ENCODE assay signal across 7 cellular contexts in the genomic region with DNA sequence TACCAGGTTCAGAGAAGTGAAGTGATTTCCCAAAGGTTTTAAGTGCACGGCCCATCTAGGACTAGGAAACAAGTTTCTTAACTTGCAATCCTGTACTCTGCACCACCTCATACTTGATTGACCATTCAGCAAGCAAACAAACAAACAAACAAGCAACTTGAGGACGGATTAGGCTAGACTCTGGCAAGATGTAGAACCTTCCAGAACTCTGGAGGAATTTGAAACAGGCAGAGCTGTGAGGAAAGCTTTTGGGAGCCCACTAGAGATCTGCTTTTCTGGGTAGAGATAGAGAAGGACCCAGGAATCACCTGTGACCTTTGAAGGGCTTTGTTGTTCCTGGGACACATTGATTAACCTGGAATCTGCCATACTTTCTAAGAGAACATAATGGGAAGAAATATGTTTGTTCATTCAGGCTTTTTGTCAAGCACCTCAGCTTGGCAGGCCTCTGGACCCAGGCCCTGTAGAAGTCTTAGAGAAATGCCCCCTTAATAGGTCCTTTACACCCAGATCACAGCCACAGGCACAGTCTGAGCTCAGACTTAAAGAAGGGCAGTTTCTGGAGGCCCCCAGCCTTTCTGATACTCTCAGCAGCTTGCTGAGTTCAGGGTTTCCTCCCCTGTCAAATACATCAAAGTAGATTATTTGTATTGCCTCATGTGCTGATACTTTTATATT. TPM values are rescaled to one million over a fixed set of nuclear protein-coding genes. Genes with fewer than 3 reads are reported as not detected.
DNase-seq lines count a peak whose midpoint lies in the region; ATAC-seq and TF ChIP-seq lines count a peak whose summit lies in the region.

No MANE protein-coding gene starts in this region.

- peaks cover 4% of the 10 kb centered on the region for H3K27me3 Mint-ChIP-seq in GM23338 (ENCODE audit: insufficient read depth, low read depth, poor library complexity)

- peak overlapping the region; percentile 95 for H3K4me3 Mint-ChIP-seq in GM23338

- no peaks in the 10 kb centered on the region for H3K9me3 Mint-ChIP-seq in GM23338

- WGBS in iPS DF 6.9 (ENCODE audit: insufficient coverage, insufficient read length): no CpG with 5 or more reads among the region's 2 CpGs

- peaks cover 19% of the 10 kb centered on the region for H3K4me1 Mint-ChIP-seq in GM23338

- H4K20me1 ChIP-seq in GM23338 (replicated peaks; ENCODE audit: insufficient read depth): no peaks in the 10 kb centered on the region

- H3K9me3 ChIP-seq in WERI-Rb-1 (ENCODE audit: severe bottlenecking) (no peaks in the 10 kb centered on the region), iPS DF 6.9 (ENCODE audit: control insufficient read depth, insufficient read depth, low read length) (no peaks in the 10 kb centered on the region)

- H3K36me3 ChIP-seq in GM23338 (ENCODE audit: insufficient read depth) (no peaks in the 10 kb centered on the region), WERI-Rb-1 (peaks cover 14% of the 10 kb centered on the region), iPS DF 6.9 (ENCODE audit: control insufficient read depth, insufficient read depth, low read length) (no peaks in the 10 kb centered on the region)

- peaks cover 35% of the 10 kb centered on the region for H3K79me2 ChIP-seq in GM23338 (replicated peaks; ENCODE audit: insufficient read depth)

- H3K4me1 ChIP-seq in GM23338 (ENCODE audit: insufficient read depth) (peaks cover 17% of the 10 kb centered on the region), iPS DF 6.9 (ENCODE audit: control insufficient read depth, insufficient read depth, low read length) (peaks cover 2% of the 10 kb centered on the region; the same call in 1 of the 2 replicates)

- peak overlapping the region; percentile 99 for H3K27ac Mint-ChIP-seq in GM23338

- H3K4me3 ChIP-seq in GM23338 (peak overlapping the region; percentile 81), WERI-Rb-1 (ENCODE audit: low read depth, low read length) (peak overlapping the region; percentile 60), iPS DF 6.9 (ENCODE audit: low read length) (peak overlapping the region; percentile 92; the same call in 1 of the 2 replicates)

- no peak for ATAC-seq in GM23338
- no peak for ATAC-seq in stimulated activated naive CD8-positive, alpha-beta T cell treated with anti-CD3 and anti-CD28 coated beads, Interleukin-15, Interleukin-2, amounts not matched to agents 100 U/mL and 50 U/mL, for 24 hours
- ATAC-seq in HG02840 (IDR thresholded peaks at IDR 0.05; ENCODE audit: low FRiP score, unreplicated experiment): no peak
- ATAC-seq in HG02678 (IDR thresholded peaks at IDR 0.05; ENCODE audit: unreplicated experiment): no peak

- H3K36me3 Mint-ChIP-seq in GM23338 (ENCODE audit: low read depth): peaks cover 3% of the 10 kb centered on the region; the same call in 1 of the 3 replicates

- peaks cover 20% of the 10 kb centered on the region for H3K27me3 ChIP-seq in GM23338 (ENCODE audit: insufficient read depth)
- no peaks in the 10 kb centered on the region for H3K27me3 ChIP-seq in WERI-Rb-1 (ENCODE audit: insufficient read depth, low read depth, severe bottlenecking)
- H3K27me3 ChIP-seq in iPS DF 6.9 (ENCODE audit: control insufficient read depth, insufficient read depth, low read length): no peaks in the 10 kb centered on the region

- no peaks in the 10 kb centered on the region for H3K9me2 ChIP-seq in GM23338 (ENCODE audit: insufficient read depth)

- peak overlapping the region; percentile 95 for H3K4me2 ChIP-seq in GM23338

- DNase-seq in GM23338 (ENCODE audit: low spot score): no peak
- no peak for DNase-seq in WERI-Rb-1
- DNase-seq in iPS DF 6.9 (ENCODE audit: low read depth, low spot score): no peak
- DNase-seq in stimulated activated naive CD8-positive, alpha-beta T cell treated with anti-CD3 and anti-CD28 coated beads, Interleukin-15, Interleukin-2, amounts not matched to agents 100 U/mL and 50 U/mL, for 24 hours: peak; percentile 5
- DNase-seq in HPDE6-E6E7 (ENCODE audit: extremely low spot score): no peak

- TF ChIP-seq CTCF in GM23338 (conservative IDR thresholded peaks at IDR 0.05; ENCODE audit: low read depth in 2 of 2) (no peak), WERI-Rb-1 (IDR thresholded peaks at IDR 0.05; ENCODE audit: low read depth, low read length) (no peak)

- H3K27ac ChIP-seq in GM23338 (ENCODE audit: low read depth): peak overlapping the region; percentile 100
- peak overlapping the region; percentile 97 for H3K27ac ChIP-seq in WERI-Rb-1
- H3K27ac ChIP-seq in iPS DF 6.9 (ENCODE audit: low read length): no peak overlapping the region

- H3F3A ChIP-seq in GM23338 (replicated peaks; ENCODE audit: low read depth): peaks cover 15% of the 10 kb centered on the region

- H2AFZ ChIP-seq in GM23338: peak overlapping the region; percentile 80

TF ChIP-seq in GM23338, 12 proteins besides CTCF, POLR2A, EP300 and RAD21 (continues in another document):
- TF ChIP-seq, protein P1, sequence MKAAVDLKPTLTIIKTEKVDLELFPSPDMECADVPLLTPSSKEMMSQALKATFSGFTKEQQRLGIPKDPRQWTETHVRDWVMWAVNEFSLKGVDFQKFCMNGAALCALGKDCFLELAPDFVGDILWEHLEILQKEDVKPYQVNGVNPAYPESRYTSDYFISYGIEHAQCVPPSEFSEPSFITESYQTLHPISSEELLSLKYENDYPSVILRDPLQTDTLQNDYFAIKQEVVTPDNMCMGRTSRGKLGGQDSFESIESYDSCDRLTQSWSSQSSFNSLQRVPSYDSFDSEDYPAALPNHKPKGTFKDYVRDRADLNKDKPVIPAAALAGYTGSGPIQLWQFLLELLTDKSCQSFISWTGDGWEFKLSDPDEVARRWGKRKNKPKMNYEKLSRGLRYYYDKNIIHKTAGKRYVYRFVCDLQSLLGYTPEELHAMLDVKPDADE (IDR thresholded peaks at IDR 0.05): no peak
- TF ChIP-seq, protein P2, sequence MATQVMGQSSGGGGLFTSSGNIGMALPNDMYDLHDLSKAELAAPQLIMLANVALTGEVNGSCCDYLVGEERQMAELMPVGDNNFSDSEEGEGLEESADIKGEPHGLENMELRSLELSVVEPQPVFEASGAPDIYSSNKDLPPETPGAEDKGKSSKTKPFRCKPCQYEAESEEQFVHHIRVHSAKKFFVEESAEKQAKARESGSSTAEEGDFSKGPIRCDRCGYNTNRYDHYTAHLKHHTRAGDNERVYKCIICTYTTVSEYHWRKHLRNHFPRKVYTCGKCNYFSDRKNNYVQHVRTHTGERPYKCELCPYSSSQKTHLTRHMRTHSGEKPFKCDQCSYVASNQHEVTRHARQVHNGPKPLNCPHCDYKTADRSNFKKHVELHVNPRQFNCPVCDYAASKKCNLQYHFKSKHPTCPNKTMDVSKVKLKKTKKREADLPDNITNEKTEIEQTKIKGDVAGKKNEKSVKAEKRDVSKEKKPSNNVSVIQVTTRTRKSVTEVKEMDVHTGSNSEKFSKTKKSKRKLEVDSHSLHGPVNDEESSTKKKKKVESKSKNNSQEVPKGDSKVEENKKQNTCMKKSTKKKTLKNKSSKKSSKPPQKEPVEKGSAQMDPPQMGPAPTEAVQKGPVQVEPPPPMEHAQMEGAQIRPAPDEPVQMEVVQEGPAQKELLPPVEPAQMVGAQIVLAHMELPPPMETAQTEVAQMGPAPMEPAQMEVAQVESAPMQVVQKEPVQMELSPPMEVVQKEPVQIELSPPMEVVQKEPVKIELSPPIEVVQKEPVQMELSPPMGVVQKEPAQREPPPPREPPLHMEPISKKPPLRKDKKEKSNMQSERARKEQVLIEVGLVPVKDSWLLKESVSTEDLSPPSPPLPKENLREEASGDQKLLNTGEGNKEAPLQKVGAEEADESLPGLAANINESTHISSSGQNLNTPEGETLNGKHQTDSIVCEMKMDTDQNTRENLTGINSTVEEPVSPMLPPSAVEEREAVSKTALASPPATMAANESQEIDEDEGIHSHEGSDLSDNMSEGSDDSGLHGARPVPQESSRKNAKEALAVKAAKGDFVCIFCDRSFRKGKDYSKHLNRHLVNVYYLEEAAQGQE (IDR thresholded peaks at IDR 0.05; ENCODE audit: unreplicated experiment): no peak
- TF ChIP-seq POLR2AphosphoS5 (IDR thresholded peaks at IDR 0.05; ENCODE audit: low read depth) (no peak), CREB1 (CRISPR knock-in tag; IDR thresholded peaks at IDR 0.05; ENCODE audit: low read depth) (no peak), JUNB (IDR thresholded peaks at IDR 0.05; ENCODE audit: unreplicated experiment) (no peak), ZNF331 (CRISPR knock-in tag; IDR thresholded peaks at IDR 0.05; ENCODE audit: low read depth) (no peak), ZNF114 (CRISPR knock-in tag; IDR thresholded peaks at IDR 0.05) (no peak), EZH2 (IDR thresholded peaks at IDR 0.05; ENCODE audit: low read depth, unreplicated experiment) (no peak)

RNA-seq across cellular contexts. Expression of gene SENP1, which starts 0.8 kb away (rescaled TPM):
- 23.7 and 27.7 TPM in 2 replicates for total RNA-seq in GM23338 (2014; rRNA removed; shearing (Covaris generic))
- polyA plus RNA-seq in GM23338 (2016; fragmentation: Nextera tagmentation; extraction: Ambion mirVana): 7.6 and 8.6 TPM in 2 replicates

RNA-seq across cellular contexts. Expression of gene PFKM, which starts 12.5 kb away (rescaled TPM):
- total RNA-seq in GM23338 (2014; rRNA removed; shearing (Covaris generic)): 78.6 and 82.5 TPM in 2 replicates
- 47.2 and 52.4 TPM in 2 replicates for polyA plus RNA-seq in GM23338 (2016; fragmentation: Nextera tagmentation; extraction: Ambion mirVana)

RNA-seq across cellular contexts. Expression of gene ASB8, which starts 50.6 kb away (rescaled TPM):
- total RNA-seq in GM23338 (2014; rRNA removed; shearing (Covaris generic)): 5.4 and 8.4 TPM in 2 replicates
- 5.4 and 6.4 TPM in 2 replicates for polyA plus RNA-seq in GM23338 (2016; fragmentation: Nextera tagmentation; extraction: Ambion mirVana)
